8 cellular contexts compared by ENCODE assay signal in genomic region chr5:143066556-143067281, GRCh38.
A peak's percentile ranks its signal among the peaks of the same experiment; 100 is the strongest.
DNase-seq lines count a peak whose midpoint lies in the region; ATAC-seq and TF ChIP-seq lines count a peak whose summit lies in the region.

No MANE protein-coding gene starts in this region.

- H3K27me3 Mint-ChIP-seq in nephron progenitor cell (ENCODE audit: low read depth, poor library complexity), result peaks cover 4% of the 10 kb centered on the region

- peaks cover 11% of the 10 kb centered on the region for H3K36me3 Mint-ChIP-seq in nephron progenitor cell (ENCODE audit: low read depth)

- peak overlapping the region; percentile 94 for H3K27ac Mint-ChIP-seq in nephron progenitor cell

- no peak overlapping the region for H3K4me3 Mint-ChIP-seq in nephron progenitor cell

- DNase-seq in activated CD4-positive, alpha-beta T cell treated with anti-CD3 and anti-CD28 coated beads for 24 hours (ENCODE audit: low read depth in 2 of 2), result peak; percentile 13 to 18
- DNase-seq in activated CD4-positive, alpha-beta T cell treated with anti-CD3 and anti-CD28 coated beads for 1 hour, result no peak
- peak; percentile 74 for DNase-seq in SK-N-DZ (ENCODE audit: low spot score)
- no peak for DNase-seq in nephron progenitor cell
- DNase-seq in SW480 (ENCODE audit: low spot score), result no peak
- no peak for DNase-seq in left lobe of liver (ENCODE audit: low spot score)

- ATAC-seq in HG02973 (IDR thresholded peaks at IDR 0.05; ENCODE audit: unreplicated experiment) (peak; percentile 62), HG03521 (IDR thresholded peaks at IDR 0.05; ENCODE audit: unreplicated experiment) (no peak), left lobe of liver (no peak)

- H3K4me1 Mint-ChIP-seq in nephron progenitor cell, result peaks cover 68% of the 10 kb centered on the region

- H3K9me3 Mint-ChIP-seq in nephron progenitor cell, result peaks cover 16% of the 10 kb centered on the region

- TF ChIP-seq CTCF in nephron progenitor cell (IDR thresholded peaks at IDR 0.05), result no peak

Comparison
In these comparisons a context has a peak if more than half of its experiments do, and no peak if none do; other contexts are left out.
1. DNase-seq: peak in activated CD4-positive, alpha-beta T cell treated with anti-CD3 and anti-CD28 coated beads for 24 hours (2 of 2) and SK-N-DZ (single experiment); none in activated CD4-positive, alpha-beta T cell treated with anti-CD3 and anti-CD28 coated beads for 1 hour (single experiment), nephron progenitor cell (single experiment), SW480 (single experiment) and left lobe of liver (single experiment).